In genomic region chr12:113358381-113359132, GRCh38 we compare ENCODE assay signal across 8 cellular contexts. TPM values are rescaled to one million over a fixed set of nuclear protein-coding genes. Genes with fewer than 3 reads are reported as not detected.
DNase-seq lines count a peak whose midpoint lies in the region; ATAC-seq and TF ChIP-seq lines count a peak whose summit lies in the region.

PLBD2 (plus strand) TSS chr12:113358587; CDS start chr12:113358601, 14 bp downstream.

- in situ Hi-C loops in ACHN (cut with HindIII; ENCODE audit: low pct_ligation_motif_present, low pct_unique_long_range_greater_than_20kb, low sequenced_read_pairs): no loop called here
- in situ Hi-C loops in mammary epithelial cell (cut with MboI; ENCODE audit: low sequenced_read_pairs in 2 of 2): no loop called here

- TSS peak; percentile 61 for BruUV-seq in mammary epithelial cell (replicated peaks; lab: Mats Ljungman, UMichigan)

- H4K20me1 ChIP-seq in mammary epithelial cell (ENCODE audit: insufficient read depth, low read length): no peaks in the 10 kb centered on the region
- peaks cover 16% of the 10 kb centered on the region for H4K20me1 ChIP-seq in smooth muscle cell (ENCODE audit: low read depth)

- 0% methylated on average over 5 of the region's 67 CpGs for WGBS in mammary epithelial cell (ENCODE audit: low coverage, missing lambda C conversion rate)
- WGBS in smooth muscle cell (ENCODE audit: low lambda C conversion rate): 2% methylated on average over 43 of the region's 67 CpGs

- TF ChIP-seq CTCF in WI38 (IDR thresholded peaks at IDR 0.05; ENCODE audit: low read depth, low read length) (no peak), mammary epithelial cell (conservative IDR thresholded peaks at IDR 0.05 in 1 of 2, IDR thresholded peaks at IDR 0.05 in 1 of 2; ENCODE audit: extremely low read depth in 1 of 2, insufficient read depth in 1 of 2, low read depth in 1 of 2, low read length in 2 of 2) (no peak), smooth muscle cell (IDR thresholded peaks at IDR 0.05; ENCODE audit: borderline replicate concordance, insufficient read depth, poor library complexity, severe bottlenecking) (no peak)

- intact Hi-C loops in mammary epithelial cell (cut with micrococcal nuclease): loop anchor here (1.0 to 5.0 kb wide), 5 partner anchors 23 to 161 kb away; partner anchors contain the start of genes SDSL and SLC8B1

- H3K9ac ChIP-seq in mammary epithelial cell (ENCODE audit: insufficient read depth, low read length): peak within 1 kb of the TSS; percentile 63
- H3K9ac ChIP-seq in smooth muscle cell (ENCODE audit: low read depth): peak within 1 kb of the TSS; percentile 32

- H3K4me2 ChIP-seq in mammary epithelial cell (ENCODE audit: insufficient read depth, low read depth, low read length): peak within 1 kb of the TSS; percentile 91
- peak within 1 kb of the TSS; percentile 93 for H3K4me2 ChIP-seq in smooth muscle cell

- CTCF ChIA-PET in mammary epithelial cell (lab: Charles Lee; ENCODE audit: low non-redundant PET): no interaction called here

- H3K4me3 ChIP-seq in WI38 (ENCODE audit: low read depth, low read length) (peak within 1 kb of the TSS; percentile 86), mammary epithelial cell (replicated peaks in 1 of 3; ENCODE audit: insufficient read depth in 1 of 3, low read depth in 2 of 3, low read length in 3 of 3) (peak within 1 kb of the TSS; percentile 64 to 94 (median 72)), smooth muscle cell (peak within 1 kb of the TSS; percentile 60)

- H3K36me3 ChIP-seq in mammary epithelial cell (ENCODE audit: insufficient read depth, low read length) (no peaks in the 10 kb centered on the region), smooth muscle cell (ENCODE audit: low read depth) (no peaks in the 10 kb centered on the region)

- dilution Hi-C loops in mammary epithelial cell (cut with HindIII; ENCODE audit: low sequenced_read_pairs): no loop called here

- H3K27ac ChIP-seq in mammary epithelial cell (ENCODE audit: insufficient read depth, low read depth, low read length) (peak within 1 kb of the TSS; percentile 18), smooth muscle cell (ENCODE audit: low read depth) (no peak within 1 kb of the TSS)

- DNase-seq in ACHN (peak; percentile 95), NCI-H2196 treated with DMSO at 0.1 percent for 48 hours (lab: John Stamatoyannopoulos, UW; ENCODE audit: unreplicated experiment) (peak; percentile 71), mammary epithelial cell (peak; percentile 87), iPS-NIHi7 (ENCODE audit: extremely low spot score) (peak; percentile 99), smooth muscle cell (lab: John Stamatoyannopoulos, UW; ENCODE audit: unreplicated experiment) (peak; percentile 82)

- H3F3A ChIP-seq in smooth muscle cell (ENCODE audit: low read depth): peaks cover 5% of the 10 kb centered on the region

- H3K27me3 ChIP-seq in mammary epithelial cell (ENCODE audit: insufficient read depth, low read length) (no peaks in the 10 kb centered on the region), smooth muscle cell (ENCODE audit: low read depth) (no peaks in the 10 kb centered on the region)

- H3K79me2 ChIP-seq in mammary epithelial cell (ENCODE audit: insufficient read depth, low read length) (peaks cover 29% of the 10 kb centered on the region), smooth muscle cell (ENCODE audit: low read depth) (no peaks in the 10 kb centered on the region)

- peaks cover 10% of the 10 kb centered on the region for H3K4me1 ChIP-seq in mammary epithelial cell (ENCODE audit: insufficient read depth, low read length)
- no peaks in the 10 kb centered on the region for H3K4me1 ChIP-seq in smooth muscle cell (ENCODE audit: low read depth)

- H3K9me3 ChIP-seq in mammary epithelial cell (replicated peaks; ENCODE audit: insufficient read depth, low read length) (no peaks in the 10 kb centered on the region), smooth muscle cell (replicated peaks; ENCODE audit: low read depth) (no peaks in the 10 kb centered on the region)

- H2AFZ ChIP-seq in mammary epithelial cell (ENCODE audit: low read depth, low read length) (peak within 1 kb of the TSS; percentile 96), smooth muscle cell (ENCODE audit: low read depth) (peak within 1 kb of the TSS; percentile 86)

- peak; percentile 90 for ATAC-seq in GM18868 (IDR thresholded peaks at IDR 0.05; ENCODE audit: unreplicated experiment)
- peak; percentile 88 for ATAC-seq in HG03103 (IDR thresholded peaks at IDR 0.05; ENCODE audit: low read depth, unreplicated experiment)

RNA-seq across cellular contexts. Expression of gene PLBD2, which starts in this region (rescaled TPM):
- total RNA-seq in mammary epithelial cell: 10 to 100 TPM; 41.8 to 42.8 TPM
- polyA plus RNA-seq in mammary epithelial cell: 7.2 TPM
- polyA minus RNA-seq in mammary epithelial cell: 52.6 TPM
- 14.2 and 19.6 TPM in 2 replicates for total RNA-seq in smooth muscle cell
- polyA plus RNA-seq in smooth muscle cell: 28.2 and 32.9 TPM in 2 replicates
